In the genomic region with DNA sequence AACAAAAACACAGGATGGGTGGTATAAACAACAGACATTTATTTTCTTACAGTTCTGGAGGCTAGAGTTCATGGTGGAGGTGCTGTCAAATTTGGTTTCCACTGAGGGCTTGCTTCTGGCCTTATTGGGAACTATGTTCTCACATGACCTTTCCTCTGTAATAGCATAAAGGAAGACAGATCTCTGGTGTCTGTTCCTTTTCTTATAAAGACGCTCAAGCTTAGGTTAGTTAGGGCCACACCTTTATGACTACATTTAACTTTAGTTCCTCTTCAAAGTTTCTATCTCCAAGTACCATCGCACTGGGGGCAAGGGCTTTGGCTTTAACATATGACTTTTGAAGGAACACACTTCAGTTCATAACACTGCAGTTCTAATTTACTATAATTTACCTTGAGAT, we compare ENCODE assay signal across 22 cellular contexts.
DNase-seq lines count a peak whose midpoint lies in the region; ATAC-seq and TF ChIP-seq lines count a peak whose summit lies in the region.
"Had no signal": no experiment of that assay in that cellular context is flagged by ENCODE, and none has a peak within 500 bp of the region (broad histone marks: within the 10 kb centered on the region; RNA-seq: fewer than 3 reads in every experiment).

No MANE protein-coding gene starts in this region.

- ATAC-seq in memory B cell (ENCODE audit: low read depth) (peak; percentile 52), HG03521 (IDR thresholded peaks at IDR 0.05; ENCODE audit: unreplicated experiment) (no peak), T-cell (replicated peaks in 1 of 4) (no peak)
- ATAC-seq in stimulated activated memory B cell treated with anti-CD40 and anti-IgM and Interleukin-4, amounts not matched to agents 10 μg/mL and 1 μg/mL and 100 μg/mL, for 72 hours: peak; percentile 76

- H3K9me3 Mint-ChIP-seq in memory B cell: peaks cover 6% of the 10 kb centered on the region
- no peaks in the 10 kb centered on the region for H3K9me3 Mint-ChIP-seq in stimulated activated memory B cell treated with anti-CD40 and anti-IgM and Interleukin-4, amounts not matched to agents 10 μg/mL and 1 μg/mL and 100 μg/mL, for 72 hours
- H3K9me3 Mint-ChIP-seq in T-cell: no peaks in the 10 kb centered on the region

- H3K4me3 Mint-ChIP-seq in memory B cell: no peak overlapping the region
- no peak overlapping the region for H3K4me3 Mint-ChIP-seq in stimulated activated memory B cell treated with anti-CD40 and anti-IgM and Interleukin-4, amounts not matched to agents 10 μg/mL and 1 μg/mL and 100 μg/mL, for 72 hours
- H3K4me3 Mint-ChIP-seq in T-cell: no peak overlapping the region
- H3K4me3 Mint-ChIP-seq: CD14-positive monocyte; CD4-positive, alpha-beta memory T cell; CD4-positive, CD25-positive, alpha-beta regulatory T cell; CD8-positive, alpha-beta memory T cell had no signal

- POLR2A ChIA-PET in T-cell (lab: Charles Lee): no interaction called here

- H3K4me1 Mint-ChIP-seq in memory B cell (peaks cover 8% of the 10 kb centered on the region), T-cell (no peaks in the 10 kb centered on the region)
- H3K4me1 Mint-ChIP-seq in stimulated activated memory B cell treated with anti-CD40 and anti-IgM and Interleukin-4, amounts not matched to agents 10 μg/mL and 1 μg/mL and 100 μg/mL, for 72 hours: peaks cover 11% of the 10 kb centered on the region
- H3K4me1 Mint-ChIP-seq: CD14-positive monocyte; CD4-positive, alpha-beta memory T cell; CD4-positive, CD25-positive, alpha-beta regulatory T cell; CD8-positive, alpha-beta memory T cell had no signal

- H3K27ac Mint-ChIP-seq in memory B cell: peak overlapping the region; percentile 80
- H3K27ac Mint-ChIP-seq in stimulated activated memory B cell treated with anti-CD40 and anti-IgM and Interleukin-4, amounts not matched to agents 10 μg/mL and 1 μg/mL and 100 μg/mL, for 72 hours: no peak overlapping the region
- H3K27ac Mint-ChIP-seq in T-cell: no peak overlapping the region
- H3K27ac Mint-ChIP-seq: CD14-positive monocyte; CD4-positive, alpha-beta memory T cell; CD4-positive, CD25-positive, alpha-beta regulatory T cell; CD8-positive, alpha-beta memory T cell had no signal

- DNase-seq in NOMO-1 treated with DMSO at 0.1 percent for 48 hours (lab: John Stamatoyannopoulos, UW; ENCODE audit: unreplicated experiment): peak; percentile 38
- no peak for DNase-seq in memory B cell (ENCODE audit: low spot score in 2 of 2)
- DNase-seq in GM20000 (ENCODE audit: low spot score): no peak
- DNase-seq in EL: no peak
- no peak for DNase-seq in T-cell
- DNase-seq: 8988T; ACHN; BE2C; C1 segment of cervical spinal cord; CD4-positive, alpha-beta memory T cell; CD4-positive, CD25-positive, alpha-beta regulatory T cell; CD8-positive, alpha-beta memory T cell; COR-L47; DMS 273 treated with DMSO at 0.1 percent for 48 hours; DMS153; DMS53; DMS79; DND-41; GF-D8 had no signal

- H3K36me3 Mint-ChIP-seq in memory B cell (no peaks in the 10 kb centered on the region), T-cell (no peaks in the 10 kb centered on the region)
- H3K36me3 Mint-ChIP-seq in stimulated activated memory B cell treated with anti-CD40 and anti-IgM and Interleukin-4, amounts not matched to agents 10 μg/mL and 1 μg/mL and 100 μg/mL, for 72 hours: no peaks in the 10 kb centered on the region
- H3K36me3 Mint-ChIP-seq: CD14-positive monocyte; CD4-positive, alpha-beta memory T cell; CD4-positive, CD25-positive, alpha-beta regulatory T cell; CD8-positive, alpha-beta memory T cell had no signal

- CTCF ChIA-PET in T-cell (lab: Charles Lee): no interaction called here

- no peak for TF ChIP-seq CTCF in GM20000 (IDR thresholded peaks at IDR 0.05; ENCODE audit: extremely low read depth, missing control alignments)

- H3K27me3 Mint-ChIP-seq in memory B cell (no peaks in the 10 kb centered on the region), T-cell (no peaks in the 10 kb centered on the region)
- no peaks in the 10 kb centered on the region for H3K27me3 Mint-ChIP-seq in stimulated activated memory B cell treated with anti-CD40 and anti-IgM and Interleukin-4, amounts not matched to agents 10 μg/mL and 1 μg/mL and 100 μg/mL, for 72 hours
- H3K27me3 Mint-ChIP-seq: CD4-positive, CD25-positive, alpha-beta regulatory T cell; CD8-positive, alpha-beta memory T cell had no signal

Comparison
In these comparisons a context has a peak if more than half of its experiments do, and no peak if none do; other contexts are left out.
1. ATAC-seq: peak in memory B cell (single experiment) and stimulated activated memory B cell treated with anti-CD40 and anti-IgM and Interleukin-4, amounts not matched to agents 10 μg/mL and 1 μg/mL and 100 μg/mL, for 72 hours (single experiment); none in HG03521 (single experiment) and T-cell (0 of 4).